8 cellular contexts compared by ENCODE assay signal in the genomic region with DNA sequence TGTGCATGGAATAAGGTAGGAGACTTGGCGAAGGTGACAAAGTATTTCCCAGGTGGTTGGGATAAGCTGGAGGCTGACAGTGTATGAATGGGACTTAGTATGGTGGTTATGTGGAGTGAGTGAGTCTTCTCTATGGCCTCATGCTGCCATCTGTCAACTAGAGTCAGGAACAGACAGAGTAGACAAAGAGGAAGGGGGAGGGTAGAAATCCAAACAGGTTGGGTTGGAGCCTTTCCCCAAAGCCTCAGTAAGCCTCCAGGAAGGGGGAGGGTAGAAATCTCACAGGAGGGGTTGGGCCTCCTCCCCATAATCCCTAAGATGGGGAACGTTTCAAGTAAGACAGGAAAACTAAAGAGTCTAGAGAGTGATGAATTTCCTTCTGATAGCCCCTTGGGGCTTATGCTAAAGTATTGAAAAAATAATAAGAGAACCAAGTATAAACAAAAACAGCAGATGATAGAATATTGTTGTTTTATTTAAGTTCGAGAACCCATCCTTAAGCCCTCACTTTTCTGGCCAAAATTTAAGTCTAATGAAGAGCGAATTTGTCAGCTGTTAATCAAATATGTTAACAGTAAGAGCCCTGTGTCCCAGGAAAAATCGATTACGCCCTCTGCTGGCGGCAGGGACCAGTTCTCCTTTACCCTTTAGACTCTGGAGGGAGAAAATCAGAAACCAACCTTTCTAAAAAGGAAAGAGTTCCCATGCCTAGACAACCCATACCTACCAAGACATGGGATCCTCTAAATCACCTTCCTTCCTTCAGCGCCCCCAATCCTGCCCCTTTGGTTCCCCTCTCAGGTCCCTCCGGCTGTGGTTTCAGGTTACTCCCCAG. TPM values are rescaled to one million over a fixed set of nuclear protein-coding genes. Genes with fewer than 3 reads are reported as not detected.
DNase-seq lines count a peak whose midpoint lies in the region; ATAC-seq and TF ChIP-seq lines count a peak whose summit lies in the region.

No MANE protein-coding gene starts in this region.

- peak; percentile 46 for ATAC-seq in HG02642 (IDR thresholded peaks at IDR 0.05; ENCODE audit: poor library complexity, unreplicated experiment)

- DNase-seq in NCI-H1417 treated with DMSO at 0.1 percent for 48 hours (lab: John Stamatoyannopoulos, UW) = peak; percentile 32
- peak; percentile 16 for DNase-seq in UCSD-AML1 (lab: John Stamatoyannopoulos, UW; ENCODE audit: unreplicated experiment)
- DNase-seq in T47D (ENCODE audit: low read depth in 1 of 2, low spot score in 1 of 2) = peak; percentile 34 to 75
- DNase-seq in immature natural killer cell = peak; percentile 44 to 56 (median 48)
- peak; percentile 65 for DNase-seq in stimulated activated CD4-positive, alpha-beta T cell treated with anti-CD3 and anti-CD28 coated beads, Interleukin-12 subunit alpha, Interleukin-12 subunit beta, amount 100 ng/mL, for 4 hours
- DNase-seq in KG1 (lab: John Stamatoyannopoulos, UW) = no peak

- H3K27ac Mint-ChIP-seq in immature natural killer cell = no peak overlapping the region

- no peaks in the 10 kb centered on the region for H3K9me3 Mint-ChIP-seq in immature natural killer cell

- H3K4me1 Mint-ChIP-seq in immature natural killer cell = peaks cover 0 to 2% of the 10 kb centered on the region in 2 donors

- H3K27me3 Mint-ChIP-seq in immature natural killer cell (ENCODE audit: low read depth in 3 of 3) = peaks cover 7 to 12% (median 9%) of the 10 kb centered on the region in 3 donors

- no peaks in the 10 kb centered on the region for H3K36me3 Mint-ChIP-seq in immature natural killer cell

- in situ Hi-C loops in T47D (cut with HindIII; ENCODE audit: low pct_unique_long_range_greater_than_20kb, low sequenced_read_pairs) = no loop called here

- TF ChIP-seq CTCF in GM12873 (IDR thresholded peaks at IDR 0.05; ENCODE audit: insufficient read depth, low read depth, low read length, missing control alignments) = peak; percentile 86

- no peak overlapping the region for H3K4me3 Mint-ChIP-seq in immature natural killer cell

RNA-seq across cellular contexts. Expression of gene AKR1B15, which starts 1.8 kb away (rescaled TPM):
- not detected for polyA plus RNA-seq in immature natural killer cell

RNA-seq across cellular contexts. Expression of gene AKR1B10, which starts 19.8 kb away (rescaled TPM):
- polyA plus RNA-seq in immature natural killer cell = not detected
